In the genomic region with DNA sequence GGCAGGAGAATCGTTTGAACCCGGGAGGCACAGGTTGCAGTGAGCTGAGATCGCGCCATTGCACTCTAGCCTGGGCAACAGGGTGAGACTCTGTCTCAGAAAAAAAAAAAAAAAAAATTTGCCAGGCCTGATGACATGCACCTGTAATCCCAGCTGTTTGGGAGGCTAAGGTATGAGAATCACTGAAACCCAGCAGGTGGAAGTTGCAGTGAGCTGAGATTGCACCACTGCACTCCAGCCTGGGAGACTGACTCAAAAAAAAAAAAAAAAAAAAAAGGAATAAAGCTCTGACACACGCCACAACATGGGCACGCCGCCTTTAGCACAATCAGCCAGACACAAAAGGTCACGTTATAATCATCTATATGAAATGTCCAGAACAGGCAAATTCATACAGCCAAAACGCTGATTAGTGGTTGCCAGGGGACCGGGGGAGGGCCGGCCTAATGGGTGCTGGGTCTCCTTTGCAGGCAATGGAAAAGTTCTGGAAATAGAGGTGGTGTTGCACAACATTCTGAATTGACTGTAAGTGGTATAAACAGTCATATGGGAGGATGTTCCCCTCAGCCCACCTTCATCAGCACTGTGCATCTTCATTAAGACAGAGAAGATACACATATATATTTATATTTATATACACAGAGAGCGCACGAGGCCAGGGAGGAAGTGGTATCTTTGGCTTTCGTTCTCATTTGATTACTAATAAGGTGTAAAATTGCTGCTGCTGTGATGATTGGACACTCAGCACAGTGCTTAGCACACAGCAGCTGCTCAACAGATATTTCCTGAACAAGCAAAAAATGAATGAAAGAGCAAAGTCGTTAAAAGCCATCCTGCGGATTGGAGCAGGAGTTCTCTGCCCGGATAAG, we compare ENCODE assay signal across 12 cellular contexts. TPM values are rescaled to one million over a fixed set of nuclear protein-coding genes. Genes with fewer than 3 reads are reported as not detected.
DNase-seq lines count a peak whose midpoint lies in the region; ATAC-seq, FAIRE-seq and TF ChIP-seq lines count a peak whose summit lies in the region.
"Had no signal": no experiment of that assay in that cellular context is flagged by ENCODE, and none has a peak within 500 bp of the region (broad histone marks: within the 10 kb centered on the region; RNA-seq: fewer than 3 reads in every experiment).

No MANE protein-coding gene starts in this region.

- no peaks in the 10 kb centered on the region; the same call in 1 of the 2 replicates for H3K79me2 ChIP-seq in GM12878 (ENCODE audit: control insufficient read depth, insufficient read depth, low read length)

- no peaks in the 10 kb centered on the region for H3K27me3 ChIP-seq in GM12878 (replicated peaks in 1 of 2; ENCODE audit: control insufficient read depth in 2 of 2, insufficient read depth in 2 of 2, low read length in 1 of 2)

- H4K20me1 ChIP-seq in GM12878 (ENCODE audit: control insufficient read depth, insufficient read depth) = no peaks in the 10 kb centered on the region

- H2AFZ ChIP-seq in GM12878 (ENCODE audit: control insufficient read depth, low read depth, low read length) = peak overlapping the region; percentile 40; the same call in 1 of the 2 replicates

- POLR2A ChIA-PET in GM12878 (lab: Charles Lee) = interaction anchor here (0.6 to 6.1 kb wide), 9 partner anchors 14 to 776 kb away, joined by 3 to 86 read pairs (median 4); a partner anchor contains a TSS

- 0 out of 4 replicates have a peak, but pooled peaks of 1 of the 2 experiments have one; percentile 6 for TF ChIP-seq EP300 in GM12878 (IDR thresholded peaks at IDR 0.05; ENCODE audit: borderline replicate concordance in 1 of 2, control insufficient read depth in 1 of 2, low read depth in 2 of 2, low read length in 2 of 2)

- peak overlapping the region; percentile 65 for H3K9ac ChIP-seq in GM12878 (ENCODE audit: control insufficient read depth, insufficient read depth, low read length)

- no peak for TF ChIP-seq CTCF in GM12864 (IDR thresholded peaks at IDR 0.05; ENCODE audit: low read depth, low read length, missing control alignments)
- TF ChIP-seq CTCF in GM12878 (IDR thresholded peaks at IDR 0.05 in 2 of 3, conservative IDR thresholded peaks at IDR 0.05 in 1 of 3; ENCODE audit: control insufficient read depth in 2 of 3, extremely low read depth in 1 of 3, insufficient read depth in 1 of 3, low read depth in 3 of 3, low read length in 3 of 3) = no peak
- TF ChIP-seq CTCF in D721Med (IDR thresholded peaks at IDR 0.05; ENCODE audit: insufficient read depth, missing control alignments) = no peak

- H3K27ac ChIP-seq in GM12878 (ENCODE audit: control insufficient read depth, insufficient read depth) = peak overlapping the region; percentile 80

- DNase-seq in GM12864 (ENCODE audit: low read depth) (peak; percentile 68), GM12878 (ENCODE audit: low read depth, low spot score) (no peak), NCI-H1105 treated with DMSO at 0.1 percent for 48 hours (lab: John Stamatoyannopoulos, UW) (no peak), COLO668 (lab: John Stamatoyannopoulos, UW; ENCODE audit: unreplicated experiment) (no peak), globus pallidus (ENCODE audit: low spot score) (no peak), D721Med (ENCODE audit: insufficient read length, low spot score) (no peak)
- DNase-seq: activated effector memory CD4-positive, alpha-beta T cell treated with anti-CD3 and anti-CD28 coated beads, Interleukin-2, amount 50 U/mL, for 16 hours; SHP77 treated with DMSO at 0.1 percent for 48 hours had no signal

- no peaks in the 10 kb centered on the region; the same call in 2 of the 3 replicates for H3K9me3 ChIP-seq in GM12878 (replicated peaks; ENCODE audit: control insufficient read depth, insufficient read depth, low read length)
- H3K9me3 ChIP-seq: HAP-1 had no signal

- H3K4me3 ChIP-seq in GM12864 (ENCODE audit: low read depth, low read length) (no peak overlapping the region), GM12878 (0 out of 2 replicates have a peak overlapping the region, but pooled peaks have one; percentile 10)
- H3K4me3 ChIP-seq: HAP-1 had no signal

- FAIRE-seq in GM12878 (lab: Jason Lieb, UNC) (peak; percentile 13), D721Med (lab: Jason Lieb, UNC) (no peak)

- in situ Hi-C loops in GM12878 (cut with MboI) = no loop called here

- ATAC-seq in GM19438 (IDR thresholded peaks at IDR 0.05; ENCODE audit: low read depth, unreplicated experiment) (peak; percentile 41), HG03378 (IDR thresholded peaks at IDR 0.05; ENCODE audit: unreplicated experiment) (peak; percentile 61), GM12878 (peak; percentile 75)

- RAD21 ChIA-PET in GM12878 (lab: Charles Lee; ENCODE audit: unreplicated experiment) = interaction anchor here (0.6 to 3.8 kb wide), 4 partner anchors 15 to 63 kb away, joined by 3 to 46 read pairs (median 3); no protein-coding TSS in a partner anchor

- H3K36me3 ChIP-seq in GM12878 (ENCODE audit: control insufficient read depth in 2 of 2, insufficient read depth in 2 of 2, low read length in 1 of 2) = peaks cover 0 to 3% of the 10 kb centered on the region in 2 experiments; a peak in 1 of 4 replicates

- no TSS peak for BruUV-seq in GM12878 (replicated peaks; lab: Mats Ljungman, UMichigan)

- H3K4me1 ChIP-seq in GM12878 (ENCODE audit: control insufficient read depth, insufficient read depth, low read length) = peaks cover 41% of the 10 kb centered on the region

- 9% methylated on average over 16 of the region's 17 CpGs for WGBS in GM12878 (ENCODE audit: insufficient coverage, insufficient replicate concordance, low lambda C conversion rate, missing lambda C conversion rate)

- no peak for TF ChIP-seq RAD21 in GM12878 (IDR thresholded peaks at IDR 0.05; ENCODE audit: insufficient read depth, low read depth, low read length)

- intact Hi-C loops in GM12878 (cut with micrococcal nuclease; ENCODE audit: unreplicated experiment) = loop anchor here (1.0 kb wide), 1 partner anchor 17 kb away; a partner anchor contains a TSS

- peak overlapping the region; percentile 92 for H3K4me2 ChIP-seq in GM12878 (ENCODE audit: control insufficient read depth, insufficient read depth)

- TF ChIP-seq POLR2A in GM12878 (IDR thresholded peaks at IDR 0.05; ENCODE audit: low read depth, low read length) = no peak

- SMC1A ChIA-PET in GM12878 (lab: Charles Lee; ENCODE audit: uncharacterized antibody, unreplicated experiment) = interaction anchor here (0.5 to 7.6 kb wide), 7 partner anchors 16 to 202 kb away, joined by 3 to 68 read pairs (median 4); a partner anchor contains a TSS

- CTCF ChIA-PET in GM12878 (lab: Yijun Ruan, JAX) = interaction anchor here (1.0 to 2.6 kb wide), 3 partner anchors 16 to 25 kb away, joined by 4 to 7 read pairs (median 6); no protein-coding TSS in a partner anchor

RNA-seq across cellular contexts. Expression of a gene that starts 3.8 kb away (rescaled TPM):
- total RNA-seq in GM12878 (2013; cell fraction: nucleolus; rRNA removed) = 1.9 and 4.7 TPM in 2 replicates
- total RNA-seq in GM12878 (2014; rRNA removed) (21.4 and 31.5 TPM in 2 replicates), GM12878 (2014; rRNA removed; fragmentation: Illumina TruSeq; extraction: Trizol) (11.9 and 12.3 TPM in 2 replicates), GM12878 (2021) (35.5 and 35.9 TPM in 2 replicates)
- polyA plus RNA-seq in GM12878 (2011; ENCODE audit: low read depth) = 5.7 TPM
- polyA plus RNA-seq in GM12878 (2011; rRNA removed) (6.3 and 18.3 TPM in 2 replicates), GM12878 (2014; fragmentation: Illumina TruSeq; extraction: Trizol) (1.2 and 7.2 TPM in 2 replicates), GM12878 (2014; fragmentation: Nextera tagmentation; extraction: Ambion mirVana) (1 to 10 TPM in 1 of 2 experiments, under 1 TPM in 1; 0.18 to 1.3 TPM), GM12878 (2014; rRNA removed) (27.7 and 39.0 TPM in 2 replicates), GM12878 (2016; fragmentation: Nextera tagmentation; extraction: Ambion mirVana) (10 to 100 TPM; 77.0 to 83.3 TPM)
- polyA plus RNA-seq in GM12878 (2011; cell fraction: cytosol; rRNA removed) = 30.5 and 53.0 TPM in 2 replicates
- 26.1 and 41.3 TPM in 2 replicates for polyA plus RNA-seq in GM12878 (2011; cell fraction: nucleus; rRNA removed)
- 12.6 and 15.9 TPM in 2 replicates for polyA plus RNA-seq in GM12878 (2012)
- 8.8 and 15.3 TPM in 2 replicates for polyA minus RNA-seq in GM12878 (2011; rRNA and poly(A)+ RNA removed)
- 16.3 and 19.3 TPM in 2 replicates for polyA minus RNA-seq in GM12878 (2011; cell fraction: cytosol; rRNA and poly(A)+ RNA removed)
- 2.8 and 8.1 TPM in 2 replicates for polyA minus RNA-seq in GM12878 (2011; cell fraction: nucleus; rRNA and poly(A)+ RNA removed)

RNA-seq across cellular contexts. Expression of a gene that starts 7.7 kb away (rescaled TPM):
- 2.4 TPM in 1 of 2 replicates, not detected in the other for total RNA-seq in GM12878 (2013; cell fraction: nucleolus; rRNA removed)
- total RNA-seq in GM12878 (2014; rRNA removed) (0.23 TPM in 1 of 2 replicates, not detected in the other), GM12878 (2014; rRNA removed; fragmentation: Illumina TruSeq; extraction: Trizol) (not detected in 2 replicates), GM12878 (2021) (0.33 and 0.53 TPM in 2 replicates)
- polyA plus RNA-seq in GM12878 (2011; ENCODE audit: low read depth) = not detected
- polyA plus RNA-seq in GM12878 (2011; rRNA removed) (0.43 and 0.76 TPM in 2 replicates), GM12878 (2014; fragmentation: Illumina TruSeq; extraction: Trizol) (0.03 TPM in 1 of 2 replicates, not detected in the other), GM12878 (2014; fragmentation: Nextera tagmentation; extraction: Ambion mirVana) (not detected), GM12878 (2014; rRNA removed) (0.26 TPM in 1 of 2 replicates, not detected in the other), GM12878 (2016; fragmentation: Nextera tagmentation; extraction: Ambion mirVana) (under 1 TPM in 1 of 2 experiments, not detected in 1; 0.25 TPM)
- polyA plus RNA-seq in GM12878 (2011; cell fraction: cytosol; rRNA removed) = 0.67 and 0.70 TPM in 2 replicates
- polyA plus RNA-seq in GM12878 (2011; cell fraction: nucleus; rRNA removed) = 6.2 and 6.7 TPM in 2 replicates
- 0.67 and 0.88 TPM in 2 replicates for polyA plus RNA-seq in GM12878 (2012)
- 0.37 and 0.62 TPM in 2 replicates for polyA minus RNA-seq in GM12878 (2011; rRNA and poly(A)+ RNA removed)
- polyA minus RNA-seq in GM12878 (2011; cell fraction: cytosol; rRNA and poly(A)+ RNA removed) = not detected in 2 replicates
- 1.6 and 1.9 TPM in 2 replicates for polyA minus RNA-seq in GM12878 (2011; cell fraction: nucleus; rRNA and poly(A)+ RNA removed)

RNA-seq across cellular contexts. Expression of a gene that starts 17.3 kb away (rescaled TPM):
- 99.3 and 130 TPM in 2 replicates for total RNA-seq in GM12878 (2013; cell fraction: nucleolus; rRNA removed)
- total RNA-seq in GM12878 (2014; rRNA removed) (73.8 and 83.4 TPM in 2 replicates), GM12878 (2014; rRNA removed; fragmentation: Illumina TruSeq; extraction: Trizol) (47.4 and 50.0 TPM in 2 replicates), GM12878 (2021) (160 and 173 TPM in 2 replicates)
- 35.7 TPM for polyA plus RNA-seq in GM12878 (2011; ENCODE audit: low read depth)
- polyA plus RNA-seq in GM12878 (2011; rRNA removed) (37.2 and 73.6 TPM in 2 replicates), GM12878 (2014; fragmentation: Illumina TruSeq; extraction: Trizol) (16.9 and 43.7 TPM in 2 replicates), GM12878 (2014; fragmentation: Nextera tagmentation; extraction: Ambion mirVana) (1 to 10 TPM in 1 of 2 experiments, under 1 TPM in 1; 0.80 to 2.5 TPM), GM12878 (2014; rRNA removed) (108 and 126 TPM in 2 replicates), GM12878 (2016; fragmentation: Nextera tagmentation; extraction: Ambion mirVana) (10 to 100 TPM; 60.8 to 66.7 TPM)
- 92.0 and 109 TPM in 2 replicates for polyA plus RNA-seq in GM12878 (2011; cell fraction: cytosol; rRNA removed)
- 124 and 172 TPM in 2 replicates for polyA plus RNA-seq in GM12878 (2011; cell fraction: nucleus; rRNA removed)
- polyA plus RNA-seq in GM12878 (2012) = 71.5 and 76.1 TPM in 2 replicates
- polyA minus RNA-seq in GM12878 (2011; rRNA and poly(A)+ RNA removed) = 109 and 168 TPM in 2 replicates
- polyA minus RNA-seq in GM12878 (2011; cell fraction: cytosol; rRNA and poly(A)+ RNA removed) = 62.1 and 83.7 TPM in 2 replicates
- 48.7 and 69.7 TPM in 2 replicates for polyA minus RNA-seq in GM12878 (2011; cell fraction: nucleus; rRNA and poly(A)+ RNA removed)

RNA-seq across cellular contexts. Expression of a gene that starts 47.5 kb away (rescaled TPM):
- total RNA-seq in GM12878 (2013; cell fraction: nucleolus; rRNA removed) = 14.6 and 18.3 TPM in 2 replicates
- total RNA-seq in GM12878 (2014; rRNA removed) = 3.4 and 3.8 TPM in 2 replicates
- 1.1 and 1.6 TPM in 2 replicates for total RNA-seq in GM12878 (2014; rRNA removed; fragmentation: Illumina TruSeq; extraction: Trizol)
- 6.6 and 8.3 TPM in 2 replicates for total RNA-seq in GM12878 (2021)
- 1.9 TPM for polyA plus RNA-seq in GM12878 (2011; ENCODE audit: low read depth)
- 0.49 and 1.5 TPM in 2 replicates for polyA plus RNA-seq in GM12878 (2011; rRNA removed)
- polyA plus RNA-seq in GM12878 (2011; cell fraction: cytosol; rRNA removed) = 2.8 and 4.8 TPM in 2 replicates
- polyA plus RNA-seq in GM12878 (2011; cell fraction: nucleus; rRNA removed) = 25.0 and 32.6 TPM in 2 replicates
- polyA plus RNA-seq in GM12878 (2012) = 3.7 and 4.3 TPM in 2 replicates
- 0.70 and 1.8 TPM in 2 replicates for polyA plus RNA-seq in GM12878 (2014; fragmentation: Illumina TruSeq; extraction: Trizol)
- 1 to 10 TPM in 1 of 2 experiments, under 1 TPM in 1; 0.26 to 1.2 TPM for polyA plus RNA-seq in GM12878 (2014; fragmentation: Nextera tagmentation; extraction: Ambion mirVana)
- 9.1 and 10.6 TPM in 2 replicates for polyA plus RNA-seq in GM12878 (2014; rRNA removed)
- 1 to 10 TPM; 1.7 to 1.9 TPM for polyA plus RNA-seq in GM12878 (2016; fragmentation: Nextera tagmentation; extraction: Ambion mirVana)
- polyA minus RNA-seq in GM12878 (2011; rRNA and poly(A)+ RNA removed) = 1.4 and 4.0 TPM in 2 replicates
- not detected in 2 replicates for polyA minus RNA-seq in GM12878 (2011; cell fraction: cytosol; rRNA and poly(A)+ RNA removed)
- polyA minus RNA-seq in GM12878 (2011; cell fraction: nucleus; rRNA and poly(A)+ RNA removed) = 3.9 and 9.2 TPM in 2 replicates

RNA-seq across cellular contexts. Expression of a gene that starts 49.1 kb away (rescaled TPM):
- total RNA-seq in GM12878 (2013; cell fraction: nucleolus; rRNA removed) = 0.65 TPM in 1 of 2 replicates, not detected in the other
- total RNA-seq in GM12878 (2014; rRNA removed) (not detected in 2 replicates), GM12878 (2014; rRNA removed; fragmentation: Illumina TruSeq; extraction: Trizol) (not detected in 2 replicates), GM12878 (2021) (0.23 TPM in 1 of 2 replicates, not detected in the other)
- not detected for polyA plus RNA-seq in GM12878 (2011; ENCODE audit: low read depth)
- polyA plus RNA-seq in GM12878 (2011; rRNA removed) (not detected in 2 replicates), GM12878 (2014; fragmentation: Illumina TruSeq; extraction: Trizol) (not detected in 2 replicates), GM12878 (2014; fragmentation: Nextera tagmentation; extraction: Ambion mirVana) (not detected), GM12878 (2014; rRNA removed) (0.09 TPM in 1 of 2 replicates, not detected in the other), GM12878 (2016; fragmentation: Nextera tagmentation; extraction: Ambion mirVana) (under 1 TPM; 0.16 to 0.19 TPM)
- 0.27 TPM in 1 of 2 replicates, not detected in the other for polyA plus RNA-seq in GM12878 (2011; cell fraction: cytosol; rRNA removed)
- 0.21 TPM in 1 of 2 replicates, not detected in the other for polyA plus RNA-seq in GM12878 (2011; cell fraction: nucleus; rRNA removed)
- 0.17 TPM in 1 of 2 replicates, not detected in the other for polyA plus RNA-seq in GM12878 (2012)
- not detected in 2 replicates for polyA minus RNA-seq in GM12878 (2011; rRNA and poly(A)+ RNA removed)
- not detected in 2 replicates for polyA minus RNA-seq in GM12878 (2011; cell fraction: cytosol; rRNA and poly(A)+ RNA removed)
- not detected in 2 replicates for polyA minus RNA-seq in GM12878 (2011; cell fraction: nucleus; rRNA and poly(A)+ RNA removed)
- total RNA-seq: renal cortical epithelial cell had no signal
